34 cellular contexts compared by ENCODE assay signal in the genomic region with DNA sequence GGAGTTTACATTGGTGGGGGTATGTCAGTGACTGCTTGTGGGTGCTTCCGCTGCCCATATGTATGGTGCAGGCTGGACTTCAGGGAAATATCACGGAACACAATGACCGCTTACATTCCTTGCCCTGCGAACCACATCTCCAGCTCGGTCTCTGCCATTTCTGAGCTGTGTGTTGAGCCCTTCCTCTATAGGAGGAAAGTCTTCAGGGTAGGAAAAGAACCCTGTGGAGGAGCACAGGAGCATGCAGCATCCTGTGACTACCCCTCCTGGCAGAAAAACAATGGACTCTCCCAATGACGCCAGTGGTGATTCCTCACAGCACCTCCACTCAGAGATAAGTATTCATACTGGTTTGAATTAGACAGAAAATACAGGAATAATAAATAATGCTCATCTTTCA.
"Had no signal": no experiment of that assay in that cellular context is flagged by ENCODE, and none has a peak within 500 bp of the region (broad histone marks: within the 10 kb centered on the region; RNA-seq: fewer than 3 reads in every experiment).

No MANE protein-coding gene starts in this region.

- H3K9me3 ChIP-seq: MG63 had no signal

- H3K4me2 ChIP-seq: KMS-11 had no signal

- DNase-seq: Karpas-422, Kasumi-1, MG63, MM.1S, MV-4-11, NCI-H1048, NCI-H1092, NCI-H1092 treated with DMSO at 0.1 percent for 48 hours, NCI-H1105, NCI-H1105 treated with DMSO at 0.1 percent for 48 hours, NCI-H1417, NCI-H1417 treated with DMSO at 0.1 percent for 48 hours, NCI-H1436, NCI-H1436 treated with DMSO at 0.1 percent for 48 hours, NCI-H146, NCI-H1694, NCI-H1694 treated with DMSO at 0.1 percent for 48 hours, NCI-H187, NCI-H187 treated with DMSO at 0.1 percent for 48 hours, NCI-H1930, NCI-H2029, NCI-H2029 treated with DMSO at 0.1 percent for 48 hours, NCI-H2081, NCI-H2081 treated with DMSO at 0.1 percent for 48 hours, NCI-H2107, NCI-H2171, NCI-H2171 treated with DMSO at 0.1 percent for 48 hours, NCI-H2227 treated with DMSO at 0.1 percent for 48 hours, NCI-H226, NCI-H345, NCI-H446, NCI-H446 treated with DMSO at 0.1 percent for 48 hours, NCI-H510A had no signal

- H3K36me3 ChIP-seq: MG63 had no signal

- H3K9ac ChIP-seq: KMS-11 had no signal

- H3K27me3 ChIP-seq: MG63 had no signal

- H3K4me3 ChIP-seq: MG63 had no signal

- H3K27ac ChIP-seq: KMS-11 had no signal
